In genomic region chr12:52007982-52008510, GRCh38 we compare ENCODE assay signal across 11 cellular contexts. TPM values are rescaled to one million over a fixed set of nuclear protein-coding genes. Genes with fewer than 3 reads are reported as not detected.
DNase-seq lines count a peak whose midpoint lies in the region; ATAC-seq and TF ChIP-seq lines count a peak whose summit lies in the region.
"Had no signal": no experiment of that assay in that cellular context is flagged by ENCODE, and none has a peak within 500 bp of the region (broad histone marks: within the 10 kb centered on the region; RNA-seq: fewer than 3 reads in every experiment).

No MANE protein-coding gene starts in this region.

- peak overlapping the region; percentile 86 for H3K4me3 Mint-ChIP-seq in activated T-cell treated with anti-CD3 and anti-CD28 coated beads, Interleukin-2, amount 50 U/mL, for 4 hours

- H3K36me3 Mint-ChIP-seq in activated T-cell treated with anti-CD3 and anti-CD28 coated beads, Interleukin-2, amount 50 U/mL, for 4 hours (ENCODE audit: insufficient read depth), result peaks cover 9% of the 10 kb centered on the region

- DNase-seq in activated T-cell treated with anti-CD3 and anti-CD28 coated beads, Interleukin-2, amount 50 U/mL, for 4 hours, result no peak
- no peak for DNase-seq in activated T-cell treated with anti-CD3 and anti-CD28 coated beads, Interleukin-2, amount 50 U/mL, for 48 hours
- DNase-seq in cardiac fibroblast (ENCODE audit: low read depth in 2 of 2) (no peak), thyroid gland (no peak), NCI-H1105 treated with DMSO at 0.1 percent for 48 hours (lab: John Stamatoyannopoulos, UW) (no peak)
- no peak for DNase-seq in activated CD8-positive, alpha-beta memory T cell treated with anti-CD3 and anti-CD28 coated beads for 24 hours
- DNase-seq: AML-193, PC-3 had no signal

- no peaks in the 10 kb centered on the region for H3K9me3 Mint-ChIP-seq in activated T-cell treated with anti-CD3 and anti-CD28 coated beads, Interleukin-2, amount 50 U/mL, for 4 hours

- H3K36me3 ChIP-seq in mesodermal cell (ENCODE audit: control insufficient read depth, insufficient read depth, low read length), result peaks cover 31% of the 10 kb centered on the region
- no peaks in the 10 kb centered on the region for H3K36me3 ChIP-seq in thyroid gland

- peaks cover 3% of the 10 kb centered on the region for H3K27me3 Mint-ChIP-seq in activated T-cell treated with anti-CD3 and anti-CD28 coated beads, Interleukin-2, amount 50 U/mL, for 4 hours (ENCODE audit: low read depth)

- peaks cover 23% of the 10 kb centered on the region for H3K4me1 Mint-ChIP-seq in activated T-cell treated with anti-CD3 and anti-CD28 coated beads, Interleukin-2, amount 50 U/mL, for 4 hours (ENCODE audit: low read depth)

- no peak for ATAC-seq in activated T-cell treated with anti-CD3 and anti-CD28 coated beads, Interleukin-2, amount 50 U/mL, for 4 hours
- no peak for ATAC-seq in GM21381 (IDR thresholded peaks at IDR 0.05; ENCODE audit: unreplicated experiment)
- ATAC-seq: PC-3 had no signal

- no peaks in the 10 kb centered on the region for H3K27me3 ChIP-seq in thyroid gland

- H3K4me3 ChIP-seq in cardiac fibroblast (replicated peaks in 1 of 2; ENCODE audit: low read depth in 2 of 2, low read length in 2 of 2), result peak overlapping the region; percentile 70 to 90
- peak overlapping the region; percentile 84 for H3K4me3 ChIP-seq in mesodermal cell (ENCODE audit: extremely low read depth, insufficient read depth, low read length, poor library complexity, severe bottlenecking)
- peak overlapping the region in 1 of 3 donors; percentile 67 for H3K4me3 ChIP-seq in thyroid gland (replicated peaks in 1 of 3)

- TF ChIP-seq CTCF in cardiac fibroblast (IDR thresholded peaks at IDR 0.05; ENCODE audit: low read depth, low read length) (no peak), thyroid gland (IDR thresholded peaks at IDR 0.05) (no peak)

- WGBS in mesodermal cell (ENCODE audit: insufficient coverage in 2 of 2), 2 experiments, result 40 to 69% methylated on average over 1 to 2 of the region's 5 CpGs
- 58 to 73% methylated on average over 5 of the region's 5 CpGs for WGBS in thyroid gland, 2 donors

- H3K27ac ChIP-seq in mesodermal cell (ENCODE audit: low read depth, low read length, severe bottlenecking) (no peak overlapping the region), thyroid gland (peak overlapping the region in 2 of 3 donors; percentile 78 to 80)
- H3K27ac ChIP-seq: HL-60 had no signal

- H3K4me1 ChIP-seq in mesodermal cell (ENCODE audit: control insufficient read depth, insufficient read depth, low read length, poor library complexity, severe bottlenecking), result peaks cover 30% of the 10 kb centered on the region
- H3K4me1 ChIP-seq in thyroid gland, result peaks cover 7 to 21% of the 10 kb centered on the region in 2 donors

- TF ChIP-seq POLR2A in thyroid gland (IDR thresholded peaks at IDR 0.05), result no peak

- H3K9me3 ChIP-seq in mesodermal cell (ENCODE audit: control insufficient read depth, low read length), result no peaks in the 10 kb centered on the region
- H3K9me3 ChIP-seq in thyroid gland, result no peaks in the 10 kb centered on the region

- intact Hi-C loops in thyroid gland (cut with DNase I), result no loop called here

RNA-seq across cellular contexts. Expression of gene TAMALIN, which starts 1.3 kb away (rescaled TPM):
- total RNA-seq in activated T-cell treated with anti-CD3 and anti-CD28 coated beads, Interleukin-2, amount 50 U/mL, for 4 hours, result 10 to 100 TPM; 13.5 to 16.5 (median 15.3) TPM
- polyA plus RNA-seq in mesodermal cell (2013, experiment 1 of 2), result 25.9 TPM
- polyA plus RNA-seq in mesodermal cell (2013, experiment 2 of 2), result 16.1 TPM
- 10 to 100 TPM in 3 of 4 donors, 1 to 10 TPM in 1; 9.8 to 20.8 (median 14.5) TPM for total RNA-seq in thyroid gland

RNA-seq across cellular contexts. Expression of gene NR4A1, which starts 43.2 kb away (rescaled TPM):
- 10 to 100 TPM; 26.0 to 34.5 (median 31.3) TPM for total RNA-seq in activated T-cell treated with anti-CD3 and anti-CD28 coated beads, Interleukin-2, amount 50 U/mL, for 4 hours
- polyA plus RNA-seq in mesodermal cell (2013, experiment 1 of 2), result 22.2 TPM
- polyA plus RNA-seq in mesodermal cell (2013, experiment 2 of 2), result 21.0 TPM
- total RNA-seq in thyroid gland, result 100 to 1,000 TPM in 1 of 4 donors, 10 to 100 TPM in 3; 46.3 to 156 (median 83.5) TPM

RNA-seq across cellular contexts. Expression of gene ACVR1B, which starts 56.5 kb away (rescaled TPM):
- 10 to 100 TPM in 2 of 3 donors, 1 to 10 TPM in 1; 9.8 to 13.3 (median 11.6) TPM for total RNA-seq in activated T-cell treated with anti-CD3 and anti-CD28 coated beads, Interleukin-2, amount 50 U/mL, for 4 hours
- polyA plus RNA-seq in mesodermal cell (2013, experiment 1 of 2), result 20.4 TPM
- 18.7 TPM for polyA plus RNA-seq in mesodermal cell (2013, experiment 2 of 2)
- total RNA-seq in thyroid gland, result 10 to 100 TPM; 13.7 to 19.9 (median 19.2) TPM
